ENCODE assay signal across 13 cellular contexts in genomic region chr5:35876922-35877321, GRCh38. TPM values are rescaled to one million over a fixed set of nuclear protein-coding genes. Genes with fewer than 3 reads are reported as not detected.
A peak's percentile ranks its signal among the peaks of the same experiment; 100 is the strongest.
DNase-seq lines count a peak whose midpoint lies in the region; ATAC-seq and TF ChIP-seq lines count a peak whose summit lies in the region.
"Had no signal": no experiment of that assay in that cellular context is flagged by ENCODE, and none has a peak within 500 bp of the region (broad histone marks: within the 10 kb centered on the region; RNA-seq: fewer than 3 reads in every experiment).

No MANE protein-coding gene starts in this region.

- intact Hi-C loops in left lung (cut with DNase I), result no loop called here

- H3K4me3 Mint-ChIP-seq in CD4-positive, CD25-positive, alpha-beta regulatory T cell, result peak overlapping the region in 1 of 4 donors; percentile 16

- TF ChIP-seq CTCF in left lung (IDR thresholded peaks at IDR 0.05) (no peak), right atrium auricular region (IDR thresholded peaks at IDR 0.05) (no peak)

- ATAC-seq in CD4-positive, CD25-positive, alpha-beta regulatory T cell (ENCODE audit: low read depth in 2 of 2), result no peak
- ATAC-seq in left lung (peak; percentile 37), GM21526 (IDR thresholded peaks at IDR 0.05; ENCODE audit: low FRiP score, unreplicated experiment) (no peak), HG03571 (IDR thresholded peaks at IDR 0.05; ENCODE audit: unreplicated experiment) (no peak)
- ATAC-seq: gastroesophageal sphincter had no signal

- H3K4me1 Mint-ChIP-seq in CD4-positive, CD25-positive, alpha-beta regulatory T cell, result peaks cover 27 to 88% (median 51%) of the 10 kb centered on the region in 4 donors

- H3K9me3 Mint-ChIP-seq in CD4-positive, CD25-positive, alpha-beta regulatory T cell, result peaks cover 0 to 4% (median 0%) of the 10 kb centered on the region in 7 donors

- H3K36me3 ChIP-seq in CD4-positive, CD25-positive, alpha-beta regulatory T cell (ENCODE audit: control insufficient read depth, insufficient read depth, low read length), result peaks cover 80% of the 10 kb centered on the region
- no peaks in the 10 kb centered on the region for H3K36me3 ChIP-seq in adipocyte (ENCODE audit: control insufficient read depth, insufficient read depth, low read length, severe bottlenecking)
- H3K36me3 ChIP-seq in left lung, result peaks cover 0 to 49% of the 10 kb centered on the region in 2 donors
- H3K36me3 ChIP-seq in right atrium auricular region, result no peaks in the 10 kb centered on the region
- H3K36me3 ChIP-seq: gastroesophageal sphincter had no signal

- peak overlapping the region in 2 of 3 donors; percentile 2 to 14 for H3K27ac Mint-ChIP-seq in CD4-positive, CD25-positive, alpha-beta regulatory T cell

- no peak overlapping the region for H3K4me3 ChIP-seq in CD4-positive, CD25-positive, alpha-beta regulatory T cell (ENCODE audit: low read depth, low read length)
- H3K4me3 ChIP-seq in adipocyte (ENCODE audit: low read length) (peak overlapping the region; percentile 1), left lung (no peak overlapping the region), right atrium auricular region (no peak overlapping the region)
- H3K4me3 ChIP-seq: gastroesophageal sphincter, skin epidermis had no signal

- no peak overlapping the region for H3K27ac ChIP-seq in CD4-positive, CD25-positive, alpha-beta regulatory T cell (ENCODE audit: insufficient read depth, low read length, poor library complexity, severe bottlenecking)
- H3K27ac ChIP-seq in left lung (no peak overlapping the region), right atrium auricular region (no peak overlapping the region)
- H3K27ac ChIP-seq: gastroesophageal sphincter had no signal

- H3K9ac ChIP-seq in adipocyte (ENCODE audit: low read length), result no peak overlapping the region

- DNase-seq in CD4-positive, CD25-positive, alpha-beta regulatory T cell, result no peak
- DNase-seq in HT1080 (ENCODE audit: low read depth), result peak; percentile 28
- no peak for DNase-seq in adipocyte (ENCODE audit: low read depth)
- no peak for DNase-seq in left lung
- DNase-seq in stimulated activated CD4-positive, alpha-beta T cell treated with anti-CD3 and anti-CD28 coated beads, Interleukin-2, amount 100 ng/mL, for 48 hours, result no peak
- DNase-seq in right atrium auricular region (ENCODE audit: low spot score), result no peak
- DNase-seq: activated CD4-positive, CD25-positive, alpha-beta regulatory T cell; anterior cingulate cortex; NCI-H2081 had no signal

- H3K27me3 ChIP-seq in CD4-positive, CD25-positive, alpha-beta regulatory T cell (ENCODE audit: control insufficient read depth, insufficient read depth, low read length), result no peaks in the 10 kb centered on the region
- no peaks in the 10 kb centered on the region for H3K27me3 ChIP-seq in adipocyte (replicated peaks; ENCODE audit: control insufficient read depth, insufficient read depth, low read length)
- no peaks in the 10 kb centered on the region for H3K27me3 ChIP-seq in left lung
- no peaks in the 10 kb centered on the region for H3K27me3 ChIP-seq in right atrium auricular region
- H3K27me3 ChIP-seq: gastroesophageal sphincter had no signal

- H3K36me3 Mint-ChIP-seq in CD4-positive, CD25-positive, alpha-beta regulatory T cell, result peaks cover 85% of the 10 kb centered on the region

- peaks cover 2% of the 10 kb centered on the region for H3K4me1 ChIP-seq in CD4-positive, CD25-positive, alpha-beta regulatory T cell (ENCODE audit: control insufficient read depth, insufficient read depth, low read length, poor library complexity, severe bottlenecking)
- H3K4me1 ChIP-seq in adipocyte (ENCODE audit: control insufficient read depth, insufficient read depth, low read length) (peaks cover 14% of the 10 kb centered on the region), left lung (peaks cover 0 to 4% of the 10 kb centered on the region in 2 donors), right atrium auricular region (no peaks in the 10 kb centered on the region)
- H3K4me1 ChIP-seq: gastroesophageal sphincter had no signal

- H3K9me3 ChIP-seq in CD4-positive, CD25-positive, alpha-beta regulatory T cell (ENCODE audit: control insufficient read depth in 2 of 2, low read length in 2 of 2), result no peaks in the 10 kb centered on the region
- H3K9me3 ChIP-seq in adipocyte (ENCODE audit: control insufficient read depth, low read length), result no peaks in the 10 kb centered on the region
- no peaks in the 10 kb centered on the region for H3K9me3 ChIP-seq in left lung
- no peaks in the 10 kb centered on the region for H3K9me3 ChIP-seq in right atrium auricular region
- H3K9me3 ChIP-seq: gastroesophageal sphincter had no signal

- no peaks in the 10 kb centered on the region for H3K27me3 Mint-ChIP-seq in CD4-positive, CD25-positive, alpha-beta regulatory T cell

RNA-seq across cellular contexts. Expression of gene IL7R, which starts 20.2 kb away (rescaled TPM):
- 394 TPM for total RNA-seq in CD4-positive, CD25-positive, alpha-beta regulatory T cell
- polyA plus RNA-seq in CD4-positive, CD25-positive, alpha-beta regulatory T cell, result 100 to 1,000 TPM; 110 to 311 (median 212) TPM
- 12.2 and 13.9 TPM in 2 replicates for total RNA-seq in HT1080 (2014; rRNA removed; shearing (Covaris generic))
- 7.3 and 12.6 TPM in 2 replicates for polyA plus RNA-seq in HT1080 (2015; cell fraction: cytosol; rRNA removed)
- 18.9 and 24.6 TPM in 2 replicates for polyA plus RNA-seq in HT1080 (2015; cell fraction: nucleus; rRNA removed)
- total RNA-seq in left lung (100 to 1,000 TPM; 101 to 144 TPM), right atrium auricular region (1 to 10 TPM; 3.1 to 3.2 TPM)
